In the genomic region with DNA sequence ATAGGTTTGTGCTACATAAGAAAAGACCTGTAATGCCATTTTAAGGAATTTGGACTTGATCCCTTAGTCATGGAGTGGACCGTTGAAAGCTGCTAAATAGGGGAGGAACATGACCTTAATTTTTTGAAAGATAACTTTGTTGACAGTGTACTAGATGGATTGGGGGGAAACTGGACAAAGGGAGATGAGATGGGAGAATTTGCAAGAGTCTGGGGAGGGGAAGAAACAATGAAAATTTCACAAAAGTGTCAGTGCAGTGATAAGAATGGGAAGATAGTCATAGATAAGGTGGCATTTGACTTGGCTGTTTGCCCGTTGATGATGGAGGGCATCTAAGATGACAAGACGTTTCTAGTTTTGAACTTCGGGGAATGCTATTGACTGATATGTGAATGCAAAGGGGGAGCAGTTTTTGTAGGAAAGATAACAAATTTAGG, we compare ENCODE assay signal across 1 cellular context.
A peak's percentile ranks its signal among the peaks of the same experiment; 100 is the strongest.
TF ChIP-seq lines count a peak whose summit lies in the region.

No MANE protein-coding gene starts in this region.

TF ChIP-seq in K562, 482 proteins besides CTCF, POLR2A, EP300 and RAD21 (continued from another document and continues in another):
- TF ChIP-seq, protein P1, sequence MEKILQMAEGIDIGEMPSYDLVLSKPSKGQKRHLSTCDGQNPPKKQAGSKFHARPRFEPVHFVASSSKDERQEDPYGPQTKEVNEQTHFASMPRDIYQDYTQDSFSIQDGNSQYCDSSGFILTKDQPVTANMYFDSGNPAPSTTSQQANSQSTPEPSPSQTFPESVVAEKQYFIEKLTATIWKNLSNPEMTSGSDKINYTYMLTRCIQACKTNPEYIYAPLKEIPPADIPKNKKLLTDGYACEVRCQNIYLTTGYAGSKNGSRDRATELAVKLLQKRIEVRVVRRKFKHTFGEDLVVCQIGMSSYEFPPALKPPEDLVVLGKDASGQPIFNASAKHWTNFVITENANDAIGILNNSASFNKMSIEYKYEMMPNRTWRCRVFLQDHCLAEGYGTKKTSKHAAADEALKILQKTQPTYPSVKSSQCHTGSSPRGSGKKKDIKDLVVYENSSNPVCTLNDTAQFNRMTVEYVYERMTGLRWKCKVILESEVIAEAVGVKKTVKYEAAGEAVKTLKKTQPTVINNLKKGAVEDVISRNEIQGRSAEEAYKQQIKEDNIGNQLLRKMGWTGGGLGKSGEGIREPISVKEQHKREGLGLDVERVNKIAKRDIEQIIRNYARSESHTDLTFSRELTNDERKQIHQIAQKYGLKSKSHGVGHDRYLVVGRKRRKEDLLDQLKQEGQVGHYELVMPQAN (IDR thresholded peaks at IDR 0.05; ENCODE audit: borderline replicate concordance): no peak
- TF ChIP-seq NFATC3 (IDR thresholded peaks at IDR 0.05) (no peak), NCOA4 (IDR thresholded peaks at IDR 0.05; ENCODE audit: partially characterized antibody) (no peak), XRCC4 (IDR thresholded peaks at IDR 0.05; ENCODE audit: extremely low read depth, insufficient read depth, insufficient read length) (no peak), TAL1 (IDR thresholded peaks at IDR 0.05) (peak; percentile 42; the same call in 1 of the 2 replicates), ZNF197 (CRISPR knock-in tag; IDR thresholded peaks at IDR 0.05; ENCODE audit: low read depth) (no peak), CHD4 (IDR thresholded peaks at IDR 0.05; ENCODE audit: insufficient read depth, insufficient replicate concordance, low read depth, low read length, poor library complexity, severe bottlenecking) (no peak), PHF8 (IDR thresholded peaks at IDR 0.05; ENCODE audit: borderline replicate concordance, low read length) (no peak), HEY1 (CRISPR knock-in tag; IDR thresholded peaks at IDR 0.05; ENCODE audit: borderline replicate concordance) (no peak), SPI1 (IDR thresholded peaks at IDR 0.05; ENCODE audit: borderline replicate concordance, low read depth, low read length) (no peak), SMARCA4 (IDR thresholded peaks at IDR 0.05) (peak; percentile 78), NR2F6 (CRISPR knock-in tag; IDR thresholded peaks at IDR 0.05) (no peak), KHSRP (IDR thresholded peaks at IDR 0.05) (no peak), RHOXF2B (CRISPR knock-in tag; conservative IDR thresholded peaks at IDR 0.05) (no peak), CBX8 (IDR thresholded peaks at IDR 0.05; ENCODE audit: borderline replicate concordance, extremely low read depth, low read depth, low read length, poor library complexity, severe bottlenecking) (no peak), RBM25 (IDR thresholded peaks at IDR 0.05; ENCODE audit: low read depth, low read length, severe bottlenecking) (no peak), SOX6 (IDR thresholded peaks at IDR 0.05) (peak; percentile 96), ZNF133 (CRISPR knock-in tag; IDR thresholded peaks at IDR 0.05) (no peak), STAT5B (CRISPR knock-in tag; IDR thresholded peaks at IDR 0.05) (no peak), ZNF830 (CRISPR knock-in tag; IDR thresholded peaks at IDR 0.05) (no peak), ZNF696 (CRISPR knock-in tag; conservative IDR thresholded peaks at IDR 0.05) (no peak), HMG20B (CRISPR knock-in tag; IDR thresholded peaks at IDR 0.05) (no peak), E2F3 (CRISPR knock-in tag; IDR thresholded peaks at IDR 0.05) (no peak), TEAD4 (IDR thresholded peaks at IDR 0.05; ENCODE audit: low read length) (peak; percentile 23; the same call in 1 of the 2 replicates), TEAD4 (CRISPR knock-in tag; IDR thresholded peaks at IDR 0.05; ENCODE audit: borderline replicate concordance) (no peak), EGR1 (conservative IDR thresholded peaks at IDR 0.05) (no peak), SP1 (CRISPR knock-in tag; IDR thresholded peaks at IDR 0.05) (no peak), NRF1 (conservative IDR thresholded peaks at IDR 0.05 in 1 of 2, IDR thresholded peaks at IDR 0.05 in 1 of 2) (no peak), NCOR1 (IDR thresholded peaks at IDR 0.05) (peak; percentile 52), MTF1 (CRISPR knock-in tag; IDR thresholded peaks at IDR 0.05; ENCODE audit: borderline replicate concordance) (no peak), KLF16 (IDR thresholded peaks at IDR 0.05) (no peak), HDAC6 (IDR thresholded peaks at IDR 0.05; ENCODE audit: low read depth, low read length) (no peak), ETS2 (tag; IDR thresholded peaks at IDR 0.05; ENCODE audit: borderline replicate concordance, poor library complexity, severe bottlenecking) (no peak), ZNF324 (CRISPR knock-in tag; IDR thresholded peaks at IDR 0.05) (no peak), SAFB2 (IDR thresholded peaks at IDR 0.05; ENCODE audit: borderline replicate concordance, low read depth, low read length, severe bottlenecking) (no peak), ATF7 (IDR thresholded peaks at IDR 0.05) (no peak), RBBP5 (IDR thresholded peaks at IDR 0.05; ENCODE audit: borderline replicate concordance, insufficient read depth, low read length, poor library complexity, severe bottlenecking) (no peak), NELFE (IDR thresholded peaks at IDR 0.05; ENCODE audit: insufficient read depth, insufficient read length) (no peak), HNRNPH1 (optimal IDR thresholded peaks at IDR 0.05; ENCODE audit: low read depth, low read length) (no peak), RNF2 (IDR thresholded peaks at IDR 0.05) (no peak), CBFA2T2 (conservative IDR thresholded peaks at IDR 0.05) (peak; percentile 56), STAT5A (IDR thresholded peaks at IDR 0.05; ENCODE audit: borderline replicate concordance, low read length) (no peak), DACH1 (IDR thresholded peaks at IDR 0.05; ENCODE audit: partially characterized antibody) (no peak), SRSF1 (IDR thresholded peaks at IDR 0.05; ENCODE audit: low read depth, low read length) (no peak), U2AF1 (optimal IDR thresholded peaks at IDR 0.05; ENCODE audit: low read depth, low read length) (no peak), SRSF3 (IDR thresholded peaks at IDR 0.05; ENCODE audit: insufficient read depth, low read length) (no peak), ZNF282 (CRISPR knock-in tag; IDR thresholded peaks at IDR 0.05) (no peak), ZNF316 (IDR thresholded peaks at IDR 0.05) (peak; percentile 31; the same call in 1 of the 2 replicates)
- TF ChIP-seq, protein P2, sequence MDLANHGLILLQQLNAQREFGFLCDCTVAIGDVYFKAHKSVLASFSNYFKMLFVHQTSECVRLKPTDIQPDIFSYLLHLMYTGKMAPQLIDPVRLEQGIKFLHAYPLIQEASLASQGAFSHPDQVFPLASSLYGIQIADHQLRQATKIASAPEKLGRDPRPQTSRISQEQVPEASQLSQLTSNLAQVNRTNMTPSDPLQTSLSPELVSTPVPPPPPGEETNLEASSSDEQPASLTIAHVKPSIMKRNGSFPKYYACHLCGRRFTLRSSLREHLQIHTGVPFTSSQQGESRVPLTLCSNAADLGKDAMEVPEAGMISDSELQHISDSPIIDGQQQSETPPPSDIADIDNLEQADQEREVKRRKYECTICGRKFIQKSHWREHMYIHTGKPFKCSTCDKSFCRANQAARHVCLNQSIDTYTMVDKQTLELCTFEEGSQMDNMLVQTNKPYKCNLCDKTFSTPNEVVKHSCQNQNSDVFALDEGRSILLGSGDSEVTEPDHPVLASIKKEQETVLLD (IDR thresholded peaks at IDR 0.05): peak; percentile 52; the same call in 1 of the 2 replicates
- TF ChIP-seq, protein P3, sequence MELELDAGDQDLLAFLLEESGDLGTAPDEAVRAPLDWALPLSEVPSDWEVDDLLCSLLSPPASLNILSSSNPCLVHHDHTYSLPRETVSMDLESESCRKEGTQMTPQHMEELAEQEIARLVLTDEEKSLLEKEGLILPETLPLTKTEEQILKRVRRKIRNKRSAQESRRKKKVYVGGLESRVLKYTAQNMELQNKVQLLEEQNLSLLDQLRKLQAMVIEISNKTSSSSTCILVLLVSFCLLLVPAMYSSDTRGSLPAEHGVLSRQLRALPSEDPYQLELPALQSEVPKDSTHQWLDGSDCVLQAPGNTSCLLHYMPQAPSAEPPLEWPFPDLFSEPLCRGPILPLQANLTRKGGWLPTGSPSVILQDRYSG (tag; conservative IDR thresholded peaks at IDR 0.05; ENCODE audit: low read depth): no peak
- TF ChIP-seq, protein P4, sequence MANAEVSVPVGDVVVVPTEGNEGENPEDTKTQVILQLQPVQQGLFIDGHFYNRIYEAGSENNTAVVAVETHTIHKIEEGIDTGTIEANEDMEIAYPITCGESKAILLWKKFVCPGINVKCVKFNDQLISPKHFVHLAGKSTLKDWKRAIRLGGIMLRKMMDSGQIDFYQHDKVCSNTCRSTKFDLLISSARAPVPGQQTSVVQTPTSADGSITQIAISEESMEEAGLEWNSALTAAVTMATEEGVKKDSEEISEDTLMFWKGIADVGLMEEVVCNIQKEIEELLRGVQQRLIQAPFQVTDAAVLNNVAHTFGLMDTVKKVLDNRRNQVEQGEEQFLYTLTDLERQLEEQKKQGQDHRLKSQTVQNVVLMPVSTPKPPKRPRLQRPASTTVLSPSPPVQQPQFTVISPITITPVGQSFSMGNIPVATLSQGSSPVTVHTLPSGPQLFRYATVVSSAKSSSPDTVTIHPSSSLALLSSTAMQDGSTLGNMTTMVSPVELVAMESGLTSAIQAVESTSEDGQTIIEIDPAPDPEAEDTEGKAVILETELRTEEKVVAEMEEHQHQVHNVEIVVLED (CRISPR knock-in tag; IDR thresholded peaks at IDR 0.05): no peak
- TF ChIP-seq, protein P5, sequence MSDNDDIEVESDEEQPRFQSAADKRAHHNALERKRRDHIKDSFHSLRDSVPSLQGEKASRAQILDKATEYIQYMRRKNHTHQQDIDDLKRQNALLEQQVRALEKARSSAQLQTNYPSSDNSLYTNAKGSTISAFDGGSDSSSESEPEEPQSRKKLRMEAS (CRISPR knock-in tag; IDR thresholded peaks at IDR 0.05): no peak
- TF ChIP-seq, protein P6, sequence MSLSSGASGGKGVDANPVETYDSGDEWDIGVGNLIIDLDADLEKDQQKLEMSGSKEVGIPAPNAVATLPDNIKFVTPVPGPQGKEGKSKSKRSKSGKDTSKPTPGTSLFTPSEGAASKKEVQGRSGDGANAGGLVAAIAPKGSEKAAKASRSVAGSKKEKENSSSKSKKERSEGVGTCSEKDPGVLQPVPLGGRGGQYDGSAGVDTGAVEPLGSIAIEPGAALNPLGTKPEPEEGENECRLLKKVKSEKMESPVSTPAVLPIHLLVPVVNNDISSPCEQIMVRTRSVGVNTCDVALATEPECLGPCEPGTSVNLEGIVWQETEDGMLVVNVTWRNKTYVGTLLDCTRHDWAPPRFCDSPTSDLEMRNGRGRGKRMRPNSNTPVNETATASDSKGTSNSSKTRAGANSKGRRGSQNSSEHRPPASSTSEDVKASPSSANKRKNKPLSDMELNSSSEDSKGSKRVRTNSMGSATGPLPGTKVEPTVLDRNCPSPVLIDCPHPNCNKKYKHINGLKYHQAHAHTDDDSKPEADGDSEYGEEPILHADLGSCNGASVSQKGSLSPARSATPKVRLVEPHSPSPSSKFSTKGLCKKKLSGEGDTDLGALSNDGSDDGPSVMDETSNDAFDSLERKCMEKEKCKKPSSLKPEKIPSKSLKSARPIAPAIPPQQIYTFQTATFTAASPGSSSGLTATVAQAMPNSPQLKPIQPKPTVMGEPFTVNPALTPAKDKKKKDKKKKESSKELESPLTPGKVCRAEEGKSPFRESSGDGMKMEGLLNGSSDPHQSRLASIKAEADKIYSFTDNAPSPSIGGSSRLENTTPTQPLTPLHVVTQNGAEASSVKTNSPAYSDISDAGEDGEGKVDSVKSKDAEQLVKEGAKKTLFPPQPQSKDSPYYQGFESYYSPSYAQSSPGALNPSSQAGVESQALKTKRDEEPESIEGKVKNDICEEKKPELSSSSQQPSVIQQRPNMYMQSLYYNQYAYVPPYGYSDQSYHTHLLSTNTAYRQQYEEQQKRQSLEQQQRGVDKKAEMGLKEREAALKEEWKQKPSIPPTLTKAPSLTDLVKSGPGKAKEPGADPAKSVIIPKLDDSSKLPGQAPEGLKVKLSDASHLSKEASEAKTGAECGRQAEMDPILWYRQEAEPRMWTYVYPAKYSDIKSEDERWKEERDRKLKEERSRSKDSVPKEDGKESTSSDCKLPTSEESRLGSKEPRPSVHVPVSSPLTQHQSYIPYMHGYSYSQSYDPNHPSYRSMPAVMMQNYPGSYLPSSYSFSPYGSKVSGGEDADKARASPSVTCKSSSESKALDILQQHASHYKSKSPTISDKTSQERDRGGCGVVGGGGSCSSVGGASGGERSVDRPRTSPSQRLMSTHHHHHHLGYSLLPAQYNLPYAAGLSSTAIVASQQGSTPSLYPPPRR (CRISPR knock-in tag; IDR thresholded peaks at IDR 0.05; ENCODE audit: borderline replicate concordance): no peak
- TF ChIP-seq, protein P7, sequence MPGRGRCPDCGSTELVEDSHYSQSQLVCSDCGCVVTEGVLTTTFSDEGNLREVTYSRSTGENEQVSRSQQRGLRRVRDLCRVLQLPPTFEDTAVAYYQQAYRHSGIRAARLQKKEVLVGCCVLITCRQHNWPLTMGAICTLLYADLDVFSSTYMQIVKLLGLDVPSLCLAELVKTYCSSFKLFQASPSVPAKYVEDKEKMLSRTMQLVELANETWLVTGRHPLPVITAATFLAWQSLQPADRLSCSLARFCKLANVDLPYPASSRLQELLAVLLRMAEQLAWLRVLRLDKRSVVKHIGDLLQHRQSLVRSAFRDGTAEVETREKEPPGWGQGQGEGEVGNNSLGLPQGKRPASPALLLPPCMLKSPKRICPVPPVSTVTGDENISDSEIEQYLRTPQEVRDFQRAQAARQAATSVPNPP (IDR thresholded peaks at IDR 0.05; ENCODE audit: borderline replicate concordance, insufficient read depth, insufficient read length): no peak
- TF ChIP-seq, protein P8, sequence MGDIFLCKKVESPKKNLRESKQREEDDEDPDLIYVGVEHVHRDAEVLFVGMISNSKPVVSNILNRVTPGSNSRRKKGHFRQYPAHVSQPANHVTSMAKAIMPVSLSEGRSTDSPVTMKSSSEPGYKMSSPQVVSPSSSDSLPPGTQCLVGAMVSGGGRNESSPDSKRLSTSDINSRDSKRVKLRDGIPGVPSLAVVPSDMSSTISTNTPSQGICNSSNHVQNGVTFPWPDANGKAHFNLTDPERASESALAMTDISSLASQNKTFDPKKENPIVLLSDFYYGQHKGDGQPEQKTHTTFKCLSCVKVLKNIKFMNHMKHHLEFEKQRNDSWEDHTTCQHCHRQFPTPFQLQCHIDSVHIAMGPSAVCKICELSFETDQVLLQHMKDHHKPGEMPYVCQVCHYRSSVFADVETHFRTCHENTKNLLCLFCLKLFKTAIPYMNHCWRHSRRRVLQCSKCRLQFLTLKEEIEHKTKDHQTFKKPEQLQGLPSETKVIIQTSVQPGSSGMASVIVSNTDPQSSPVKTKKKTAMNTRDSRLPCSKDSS (IDR thresholded peaks at IDR 0.05; ENCODE audit: low read depth, partially characterized antibody): no peak
- TF ChIP-seq, protein P9, sequence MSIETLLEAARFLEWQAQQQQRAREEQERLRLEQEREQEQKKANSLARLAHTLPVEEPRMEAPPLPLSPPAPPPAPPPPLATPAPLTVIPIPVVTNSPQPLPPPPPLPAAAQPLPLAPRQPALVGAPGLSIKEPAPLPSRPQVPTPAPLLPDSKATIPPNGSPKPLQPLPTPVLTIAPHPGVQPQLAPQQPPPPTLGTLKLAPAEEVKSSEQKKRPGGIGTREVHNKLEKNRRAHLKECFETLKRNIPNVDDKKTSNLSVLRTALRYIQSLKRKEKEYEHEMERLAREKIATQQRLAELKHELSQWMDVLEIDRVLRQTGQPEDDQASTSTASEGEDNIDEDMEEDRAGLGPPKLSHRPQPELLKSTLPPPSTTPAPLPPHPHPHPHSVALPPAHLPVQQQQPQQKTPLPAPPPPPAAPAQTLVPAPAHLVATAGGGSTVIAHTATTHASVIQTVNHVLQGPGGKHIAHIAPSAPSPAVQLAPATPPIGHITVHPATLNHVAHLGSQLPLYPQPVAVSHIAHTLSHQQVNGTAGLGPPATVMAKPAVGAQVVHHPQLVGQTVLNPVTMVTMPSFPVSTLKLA (conservative IDR thresholded peaks at IDR 0.05): no peak
